ENCODE assay signal across 8 cellular contexts in genomic region chr13:46295531-46296464, GRCh38.
DNase-seq lines count a peak whose midpoint lies in the region; ATAC-seq and TF ChIP-seq lines count a peak whose summit lies in the region.

No MANE protein-coding gene starts in this region.

- H3K27ac Mint-ChIP-seq in CD4-positive, CD25-positive, alpha-beta regulatory T cell, result peak overlapping the region; percentile 75 to 93 (median 88)
- H3K27ac Mint-ChIP-seq in activated naive CD4-positive, alpha-beta T cell treated with anti-CD3 and anti-CD28 coated beads, Interleukin-2, amount 50 U/mL, for 24 hours, result peak overlapping the region; percentile 95

- H3K36me3 ChIP-seq in CD4-positive, CD25-positive, alpha-beta regulatory T cell (ENCODE audit: control insufficient read depth, insufficient read depth, low read length), result no peaks in the 10 kb centered on the region
- H3K36me3 ChIP-seq in HCT116 (ENCODE audit: control insufficient read depth in 1 of 2, insufficient read depth in 2 of 2, low read length in 2 of 2) (no peaks in the 10 kb centered on the region), PC-9 (ENCODE audit: low read depth) (no peaks in the 10 kb centered on the region), right atrium auricular region (no peaks in the 10 kb centered on the region)

- peak overlapping the region; percentile 69 for H3K4me3 ChIP-seq in CD4-positive, CD25-positive, alpha-beta regulatory T cell (ENCODE audit: low read depth, low read length)
- no peak overlapping the region for H3K4me3 ChIP-seq in HCT116 (replicated peaks in 1 of 2; ENCODE audit: low read depth in 1 of 2, low read length in 2 of 2)
- H3K4me3 ChIP-seq in PC-9, result no peak overlapping the region
- H3K4me3 ChIP-seq in right atrium auricular region, result no peak overlapping the region

- peak; percentile 15 to 75 (median 68) for DNase-seq in CD4-positive, CD25-positive, alpha-beta regulatory T cell
- no peak for DNase-seq in HCT116 (ENCODE audit: low read depth, low spot score)
- DNase-seq in PC-9, result no peak
- peak; percentile 68 for DNase-seq in right atrium auricular region (ENCODE audit: low spot score)
- DNase-seq in stimulated activated CD8-positive, alpha-beta memory T cell treated with anti-CD3 and anti-CD28 coated beads, Interleukin-12 subunit alpha, Interleukin-12 subunit beta, amount 100 ng/mL, for 4 hours (ENCODE audit: low read depth), result peak; percentile 28
- no peak for DNase-seq in ACHN

- TF ChIP-seq CTCF in HCT116 (IDR thresholded peaks at IDR 0.05 in 2 of 3, conservative IDR thresholded peaks at IDR 0.05 in 1 of 3; ENCODE audit: borderline replicate concordance in 1 of 3, insufficient read depth in 1 of 3, low read depth in 2 of 3, low read length in 2 of 3) (no peak), PC-9 (conservative IDR thresholded peaks at IDR 0.05) (no peak), right atrium auricular region (IDR thresholded peaks at IDR 0.05) (no peak)

- ATAC-seq in CD4-positive, CD25-positive, alpha-beta regulatory T cell (ENCODE audit: low read depth in 2 of 2), result peak; percentile 86
- ATAC-seq in HCT116 (no peak), HG03457 (IDR thresholded peaks at IDR 0.05; ENCODE audit: unreplicated experiment) (no peak)

- H3K9ac ChIP-seq in HCT116 (ENCODE audit: low read length), result no peak overlapping the region

- H3K4me3 Mint-ChIP-seq in CD4-positive, CD25-positive, alpha-beta regulatory T cell, result peak overlapping the region; percentile 8 to 69 (median 34)
- peak overlapping the region; percentile 78 for H3K4me3 Mint-ChIP-seq in activated naive CD4-positive, alpha-beta T cell treated with anti-CD3 and anti-CD28 coated beads, Interleukin-2, amount 50 U/mL, for 24 hours

- POLR2A ChIA-PET in HCT116 (lab: Charles Lee) (no interaction called here), PC-9 (lab: Charles Lee; ENCODE audit: unreplicated experiment) (no interaction called here)

- no peaks in the 10 kb centered on the region for H3K79me2 ChIP-seq in HCT116 (ENCODE audit: insufficient read depth, low read length)
- no peaks in the 10 kb centered on the region for H3K79me2 ChIP-seq in PC-9 (ENCODE audit: low read depth)

- intact Hi-C loops in HCT116 (cut with micrococcal nuclease), result no loop called here
- intact Hi-C loops in PC-9 (cut with micrococcal nuclease; ENCODE audit: unreplicated experiment), result no loop called here

- peaks cover 0 to 5% (median 0%) of the 10 kb centered on the region in 7 donors for H3K9me3 Mint-ChIP-seq in CD4-positive, CD25-positive, alpha-beta regulatory T cell
- no peaks in the 10 kb centered on the region for H3K9me3 Mint-ChIP-seq in activated naive CD4-positive, alpha-beta T cell treated with anti-CD3 and anti-CD28 coated beads, Interleukin-2, amount 50 U/mL, for 24 hours

- H4K20me1 ChIP-seq in HCT116 (ENCODE audit: insufficient read depth) (no peaks in the 10 kb centered on the region), PC-9 (ENCODE audit: insufficient read depth) (no peaks in the 10 kb centered on the region)

- H3K9me2 ChIP-seq in HCT116 (ENCODE audit: insufficient read depth) (no peaks in the 10 kb centered on the region), PC-9 (ENCODE audit: insufficient read depth) (no peaks in the 10 kb centered on the region)

- H3K9me3 ChIP-seq in CD4-positive, CD25-positive, alpha-beta regulatory T cell (ENCODE audit: control insufficient read depth in 2 of 2, low read length in 2 of 2), result peaks cover 0 to 5% of the 10 kb centered on the region in 2 experiments
- no peaks in the 10 kb centered on the region for H3K9me3 ChIP-seq in HCT116 (ENCODE audit: control insufficient read depth in 1 of 2, insufficient read depth in 1 of 2, low read depth in 1 of 2, low read length in 2 of 2)
- no peaks in the 10 kb centered on the region for H3K9me3 ChIP-seq in PC-9 (ENCODE audit: insufficient read depth, low read depth)
- H3K9me3 ChIP-seq in right atrium auricular region, result peaks cover 0 to 5% of the 10 kb centered on the region in 2 donors

- H3K27me3 Mint-ChIP-seq in CD4-positive, CD25-positive, alpha-beta regulatory T cell, result peaks cover 17% of the 10 kb centered on the region
- H3K27me3 Mint-ChIP-seq in activated naive CD4-positive, alpha-beta T cell treated with anti-CD3 and anti-CD28 coated beads, Interleukin-2, amount 50 U/mL, for 24 hours, result no peaks in the 10 kb centered on the region

- peaks cover 24% of the 10 kb centered on the region for H3K4me1 ChIP-seq in CD4-positive, CD25-positive, alpha-beta regulatory T cell (ENCODE audit: control insufficient read depth, insufficient read depth, low read length, poor library complexity, severe bottlenecking)
- peaks cover 0 to 6% of the 10 kb centered on the region in 2 experiments; a peak in 2 of 4 replicates for H3K4me1 ChIP-seq in HCT116 (ENCODE audit: control insufficient read depth in 1 of 2, insufficient read depth in 2 of 2, low read length in 2 of 2)
- peaks cover 25% of the 10 kb centered on the region for H3K4me1 ChIP-seq in PC-9 (replicated peaks; ENCODE audit: insufficient read depth)
- peaks cover 0 to 16% of the 10 kb centered on the region in 2 donors for H3K4me1 ChIP-seq in right atrium auricular region

- CTCF ChIA-PET in HCT116 (lab: Charles Lee) (interaction anchor here (1.3 kb wide), 2 partner anchors 25 to 136 kb away, joined by 4 read pairs; no protein-coding TSS in a partner anchor), PC-9 (lab: Charles Lee) (no interaction called here)

- no peak overlapping the region for H2AFZ ChIP-seq in HCT116 (ENCODE audit: low read depth, low read length, poor library complexity, severe bottlenecking)
- peak overlapping the region; percentile 50; the same call in 1 of the 2 replicates for H2AFZ ChIP-seq in PC-9

- H3F3A ChIP-seq in PC-9 (ENCODE audit: insufficient read depth, low read depth), result peaks cover 6% of the 10 kb centered on the region; the same call in 1 of the 2 replicates

- in situ Hi-C loops in ACHN (cut with HindIII; ENCODE audit: low pct_ligation_motif_present, low pct_unique_long_range_greater_than_20kb, low sequenced_read_pairs), result no loop called here

- TF ChIP-seq RAD21 in HCT116 (IDR thresholded peaks at IDR 0.05; ENCODE audit: low read depth), result no peak

- BruUV-seq in HCT116 (replicated peaks; lab: Mats Ljungman, UMichigan) (no TSS peak), PC-9 (replicated peaks; lab: Mats Ljungman, UMichigan) (no TSS peak)

- H3K4me2 ChIP-seq in HCT116 (ENCODE audit: low read length), result no peak overlapping the region
- peak overlapping the region; percentile 24 for H3K4me2 ChIP-seq in PC-9

- no peaks in the 10 kb centered on the region for H3K36me3 Mint-ChIP-seq in CD4-positive, CD25-positive, alpha-beta regulatory T cell
- H3K36me3 Mint-ChIP-seq in activated naive CD4-positive, alpha-beta T cell treated with anti-CD3 and anti-CD28 coated beads, Interleukin-2, amount 50 U/mL, for 24 hours, result peaks cover 4% of the 10 kb centered on the region

- H3K27me3 ChIP-seq in CD4-positive, CD25-positive, alpha-beta regulatory T cell (ENCODE audit: control insufficient read depth, insufficient read depth, low read length), result no peaks in the 10 kb centered on the region
- H3K27me3 ChIP-seq in HCT116 (ENCODE audit: insufficient read depth, low read length) (no peaks in the 10 kb centered on the region), PC-9 (ENCODE audit: insufficient read depth, low read depth) (no peaks in the 10 kb centered on the region), right atrium auricular region (no peaks in the 10 kb centered on the region)

- RAD21 ChIA-PET in HCT116 (lab: Charles Lee; ENCODE audit: low non-redundant PET in 1 of 2, low total read pairs in 2 of 2, uncharacterized antibody in 2 of 2, unreplicated experiment in 2 of 2), result no interaction called here

- peaks cover 0 to 41% (median 23%) of the 10 kb centered on the region in 4 donors for H3K4me1 Mint-ChIP-seq in CD4-positive, CD25-positive, alpha-beta regulatory T cell
- peaks cover 61% of the 10 kb centered on the region for H3K4me1 Mint-ChIP-seq in activated naive CD4-positive, alpha-beta T cell treated with anti-CD3 and anti-CD28 coated beads, Interleukin-2, amount 50 U/mL, for 24 hours

- peak overlapping the region; percentile 69 for H3K27ac ChIP-seq in CD4-positive, CD25-positive, alpha-beta regulatory T cell (ENCODE audit: insufficient read depth, low read length, poor library complexity, severe bottlenecking)
- H3K27ac ChIP-seq in HCT116 (ENCODE audit: low read depth, low read length) (no peak overlapping the region), PC-9 (peak overlapping the region; percentile 73), right atrium auricular region (peak overlapping the region in 1 of 2 donors; percentile 12)

- no peak for TF ChIP-seq POLR2A in HCT116 (IDR thresholded peaks at IDR 0.05; ENCODE audit: borderline replicate concordance, extremely low read depth, insufficient read depth, insufficient read length)

TF ChIP-seq in HCT116, 20 proteins besides CTCF, POLR2A, EP300 and RAD21 (continues in another document):
- TF ChIP-seq YY1 (IDR thresholded peaks at IDR 0.05; ENCODE audit: extremely low read depth, insufficient replicate concordance, low read depth, low read length) (no peak), REST (IDR thresholded peaks at IDR 0.05; ENCODE audit: low read depth) (no peak), POLR2AphosphoS5 (IDR thresholded peaks at IDR 0.05; ENCODE audit: low read depth, low read length) (no peak), EZH2phosphoT487 (IDR thresholded peaks at IDR 0.05; ENCODE audit: borderline replicate concordance) (no peak), ZNF274 (IDR thresholded peaks at IDR 0.05; ENCODE audit: low read depth, low read length) (no peak)

Comparison
In these comparisons a context has a peak if more than half of its experiments do, and no peak if none do; other contexts are left out.
1. ATAC-seq: peak in CD4-positive, CD25-positive, alpha-beta regulatory T cell (2 of 2); none in HCT116 (single experiment) and HG03457 (single experiment).
2. DNase-seq: peak in CD4-positive, CD25-positive, alpha-beta regulatory T cell (3 of 3), right atrium auricular region (single experiment) and stimulated activated CD8-positive, alpha-beta memory T cell treated with anti-CD3 and anti-CD28 coated beads, Interleukin-12 subunit alpha, Interleukin-12 subunit beta, amount 100 ng/mL, for 4 hours (single experiment); none in HCT116 (single experiment), PC-9 (0 of 2) and ACHN (single experiment).